Comparison of ENCODE assay signal across 7 cellular contexts in genomic region chr11:74249496-74249895, GRCh38.
"Had no signal": no experiment of that assay in that cellular context is flagged by ENCODE, and none has a peak within 500 bp of the region (broad histone marks: within the 10 kb centered on the region; RNA-seq: fewer than 3 reads in every experiment).

No MANE protein-coding gene starts in this region.

- H3K4me1 ChIP-seq: HAP-1 had no signal

- H3K4me3 Mint-ChIP-seq: HFFc6, IgD-negative memory B cell had no signal

- DNase-seq: GOT3, H7, HFFc6 had no signal

- H3K9me3 ChIP-seq: HAP-1 had no signal

- H3K27ac Mint-ChIP-seq: HFFc6, IgD-negative memory B cell had no signal

- H3K9me3 Mint-ChIP-seq: HFFc6, IgD-negative memory B cell had no signal

- H3K4me3 ChIP-seq: HAP-1 had no signal

- H3K27me3 Mint-ChIP-seq: IgD-negative memory B cell had no signal

- H3K4me1 Mint-ChIP-seq: IgD-negative memory B cell had no signal

- ATAC-seq: HCT116, HepG2 had no signal
